8 cellular contexts compared by ENCODE assay signal in the genomic region with DNA sequence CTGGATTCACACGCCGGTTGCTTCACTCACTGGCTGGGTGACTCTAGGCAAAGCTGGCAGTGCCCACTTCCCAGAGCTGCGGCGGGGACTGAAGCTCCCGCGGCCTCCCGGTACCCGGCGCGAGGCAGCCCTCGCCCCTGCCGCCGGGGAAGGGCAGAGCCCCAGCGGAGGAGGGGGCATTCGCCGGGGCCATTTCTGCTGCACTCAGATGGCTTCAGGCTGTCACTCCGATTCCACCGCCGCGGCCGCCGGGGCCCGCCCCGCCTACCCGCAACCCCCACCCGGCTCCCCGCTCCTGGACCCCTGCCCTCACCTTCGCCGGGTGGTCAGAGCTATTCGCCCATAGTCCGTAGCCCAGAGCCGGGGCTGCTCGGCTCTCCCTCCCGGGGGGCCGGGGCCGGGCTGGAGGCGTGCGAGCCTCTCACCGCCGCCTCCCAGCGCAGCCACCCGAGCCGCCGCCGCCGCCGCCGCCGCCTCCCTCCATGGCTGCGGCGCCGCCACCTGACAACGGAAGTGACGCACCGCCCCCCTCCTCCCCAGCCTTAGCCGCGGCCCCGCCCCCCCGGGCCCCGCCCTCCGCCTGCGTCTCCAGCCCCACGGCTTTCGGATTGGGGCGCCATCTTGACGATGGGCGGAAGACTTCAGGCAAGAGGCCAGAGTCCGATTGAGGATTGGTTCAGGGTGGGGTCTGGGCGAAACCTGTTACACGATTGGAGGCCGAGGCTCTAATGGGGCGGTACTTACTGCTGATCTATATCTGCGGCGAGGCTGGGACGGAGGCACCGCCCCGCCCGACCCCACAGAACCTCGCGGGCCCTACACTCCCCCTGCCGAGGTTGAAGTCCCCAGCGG. TPM values are rescaled to one million over a fixed set of nuclear protein-coding genes. Genes with fewer than 3 reads are reported as not detected.
DNase-seq lines count a peak whose midpoint lies in the region; ATAC-seq and TF ChIP-seq lines count a peak whose summit lies in the region.

A gene with protein sequence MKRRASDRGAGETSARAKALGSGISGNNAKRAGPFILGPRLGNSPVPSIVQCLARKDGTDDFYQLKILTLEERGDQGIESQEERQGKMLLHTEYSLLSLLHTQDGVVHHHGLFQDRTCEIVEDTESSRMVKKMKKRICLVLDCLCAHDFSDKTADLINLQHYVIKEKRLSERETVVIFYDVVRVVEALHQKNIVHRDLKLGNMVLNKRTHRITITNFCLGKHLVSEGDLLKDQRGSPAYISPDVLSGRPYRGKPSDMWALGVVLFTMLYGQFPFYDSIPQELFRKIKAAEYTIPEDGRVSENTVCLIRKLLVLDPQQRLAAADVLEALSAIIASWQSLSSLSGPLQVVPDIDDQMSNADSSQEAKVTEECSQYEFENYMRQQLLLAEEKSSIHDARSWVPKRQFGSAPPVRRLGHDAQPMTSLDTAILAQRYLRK (minus strand): TSS at position 515 of the 852 bp plus-strand sequence. CDS start 24,592 bp downstream, outside the sequence.

- H3K9me3 Mint-ChIP-seq in endodermal cell, result no peaks in the 10 kb centered on the region

- H3K9ac ChIP-seq in NT2/D1 (ENCODE audit: insufficient read length, low read depth), result peak within 1 kb of the TSS; percentile 89
- peak within 1 kb of the TSS; percentile 99 for H3K9ac ChIP-seq in endodermal cell (ENCODE audit: extremely low read depth, low read length, poor library complexity, severe bottlenecking)
- H3K9ac ChIP-seq in mesendoderm (ENCODE audit: low read length), result peak within 1 kb of the TSS; percentile 91

- H4K8ac ChIP-seq in mesendoderm (ENCODE audit: low read depth, low read length), result peak within 1 kb of the TSS; percentile 69

- TF ChIP-seq CTCF in endodermal cell (conservative IDR thresholded peaks at IDR 0.05), result no peak

- H3K27me3 ChIP-seq in NT2/D1 (ENCODE audit: insufficient read depth, insufficient read length) (no peaks in the 10 kb centered on the region), endodermal cell (ENCODE audit: control insufficient read depth, insufficient read depth, low read length, poor library complexity, severe bottlenecking) (no peaks in the 10 kb centered on the region), mesendoderm (ENCODE audit: insufficient read depth, low read length, poor library complexity) (no peaks in the 10 kb centered on the region)

- H3K27ac ChIP-seq in endodermal cell (ENCODE audit: low read depth, low read length) (peak within 1 kb of the TSS; percentile 99), mesendoderm (ENCODE audit: low read depth, low read length) (peak within 1 kb of the TSS; percentile 98)

- H3K36me3 Mint-ChIP-seq in endodermal cell (ENCODE audit: low read depth), result peaks cover 11% of the 10 kb centered on the region

- H2BK5ac ChIP-seq in mesendoderm (ENCODE audit: low read length), result peak within 1 kb of the TSS; percentile 89

- peak within 1 kb of the TSS; percentile 61 for H2BK15ac ChIP-seq in mesendoderm (replicated peaks; ENCODE audit: low read depth)

- peak within 1 kb of the TSS; percentile 87 for H3K4me3 ChIP-seq in NT2/D1 (ENCODE audit: insufficient read length, low read depth)
- peak within 1 kb of the TSS; percentile 98 for H3K4me3 ChIP-seq in endodermal cell (ENCODE audit: low read length)
- H3K4me3 ChIP-seq in mesendoderm (ENCODE audit: low read length), result peak within 1 kb of the TSS; percentile 62

- H3K79me2 ChIP-seq in mesendoderm (ENCODE audit: control insufficient read depth, insufficient read depth, low read length), result peaks cover 40% of the 10 kb centered on the region

- peak within 1 kb of the TSS; percentile 100 for H3K27ac Mint-ChIP-seq in endodermal cell

- H3K23ac ChIP-seq in mesendoderm (ENCODE audit: low read length), result peak within 1 kb of the TSS; percentile 75

- H3K4me1 Mint-ChIP-seq in endodermal cell, result peaks cover 41% of the 10 kb centered on the region

- peak; percentile 84 for ATAC-seq in GM21381 (IDR thresholded peaks at IDR 0.05; ENCODE audit: unreplicated experiment)

- peaks cover 19% of the 10 kb centered on the region for H3K4me1 ChIP-seq in NT2/D1 (ENCODE audit: insufficient read depth, insufficient read length)
- peaks cover 17% of the 10 kb centered on the region for H3K4me1 ChIP-seq in endodermal cell (ENCODE audit: control insufficient read depth, insufficient read depth, low read length)
- peaks cover 18% of the 10 kb centered on the region for H3K4me1 ChIP-seq in mesendoderm (ENCODE audit: control insufficient read depth, low read depth, low read length)

- no peaks in the 10 kb centered on the region for H3K9me3 ChIP-seq in NT2/D1 (ENCODE audit: insufficient read depth, low read length)
- H3K9me3 ChIP-seq in endodermal cell (ENCODE audit: control insufficient read depth, low read length), result no peaks in the 10 kb centered on the region

- H3K79me1 ChIP-seq in mesendoderm (ENCODE audit: low read length), result peaks cover 17% of the 10 kb centered on the region

- peak within 1 kb of the TSS; percentile 52 for H2BK120ac ChIP-seq in mesendoderm (ENCODE audit: low read depth, low read length)

- peak within 1 kb of the TSS; percentile 94 for H3K18ac ChIP-seq in mesendoderm (ENCODE audit: low read length)

- peak within 1 kb of the TSS; percentile 97 for H3K56ac ChIP-seq in mesendoderm (ENCODE audit: low read length)

- H3K4ac ChIP-seq in mesendoderm (ENCODE audit: low read depth, low read length), result peak within 1 kb of the TSS; percentile 99

- H3K36me3 ChIP-seq in NT2/D1 (ENCODE audit: insufficient read depth, insufficient read length, low read length) (peaks cover 34% of the 10 kb centered on the region), endodermal cell (ENCODE audit: control insufficient read depth, insufficient read depth, low read length) (peaks cover 23% of the 10 kb centered on the region), mesendoderm (ENCODE audit: control insufficient read depth, insufficient read depth, low read length) (no peaks in the 10 kb centered on the region)

- peak within 1 kb of the TSS; percentile 14 for H4K5ac ChIP-seq in mesendoderm (ENCODE audit: low read length)

- 0% methylated on average over 38 to 82 of the region's 82 CpGs for WGBS in endodermal cell (ENCODE audit: insufficient coverage in 1 of 2, insufficient read length in 1 of 2), 2 experiments
- WGBS in mesendoderm (ENCODE audit: extremely low coverage, insufficient coverage, low lambda C conversion rate), result no CpG with 5 or more reads among the region's 82 CpGs

- DNase-seq in COLO668 (lab: John Stamatoyannopoulos, UW; ENCODE audit: unreplicated experiment) (peak; percentile 100), HUDEP-2 (lab: John Stamatoyannopoulos, UW; ENCODE audit: unreplicated experiment in 76 of 76) (peak in 74 of 76 experiments; percentile 62 to 99 (median 97)), NT2/D1 (ENCODE audit: low read depth, low spot score) (peak; percentile 100), endodermal cell (peak; percentile 99), mesendoderm (peak; percentile 100)
- DNase-seq in activated CD8-positive, alpha-beta memory T cell treated with anti-CD3 and anti-CD28 coated beads, Interleukin-2, amount 50 U/mL, for 1 hour (ENCODE audit: extremely low read depth), result peak; percentile 96
- DNase-seq in stimulated activated CD8-positive, alpha-beta memory T cell treated with anti-CD3 and anti-CD28 coated beads, Interleukin-15, amount 100 ng/mL, for 1 hour (ENCODE audit: low read depth), result peak; percentile 96

- peak within 1 kb of the TSS; percentile 45 for H2AK5ac ChIP-seq in mesendoderm (ENCODE audit: low read length)

- peak within 1 kb of the TSS; percentile 89 for H3K4me3 Mint-ChIP-seq in endodermal cell

- H3K4me2 ChIP-seq in mesendoderm (ENCODE audit: low read length), result peak within 1 kb of the TSS; percentile 82

- no peaks in the 10 kb centered on the region for H3K27me3 Mint-ChIP-seq in endodermal cell (ENCODE audit: insufficient read depth)

RNA-seq across cellular contexts. Expression of the gene that starts here (rescaled TPM):
- 10 to 100 TPM; 19.4 to 32.4 TPM for total RNA-seq in endodermal cell
- polyA plus RNA-seq in endodermal cell (2013, experiment 1 of 2), result 39.4 TPM
- polyA plus RNA-seq in endodermal cell (2013, experiment 2 of 2), result 38.5 TPM
- 27.9 TPM for polyA plus RNA-seq in mesendoderm (2013, experiment 1 of 2)
- polyA plus RNA-seq in mesendoderm (2013, experiment 2 of 2), result 28.0 TPM

Comparison
In these comparisons a context has a peak if more than half of its experiments do, and no peak if none do; other contexts are left out.
1. Peak in every context shown above with its lines: DNase-seq, ATAC-seq, H3K4me3 ChIP-seq and H3K27ac ChIP-seq.